20 cellular contexts compared by ENCODE assay signal in genomic region chr16:81335669-81336068, GRCh38. TPM values are rescaled to one million over a fixed set of nuclear protein-coding genes. Genes with fewer than 3 reads are reported as not detected.
A peak's percentile ranks its signal among the peaks of the same experiment; 100 is the strongest.
DNase-seq lines count a peak whose midpoint lies in the region; ATAC-seq lines count a peak whose summit lies in the region.
"Had no signal": no experiment of that assay in that cellular context is flagged by ENCODE, and none has a peak within 500 bp of the region (broad histone marks: within the 10 kb centered on the region; RNA-seq: fewer than 3 reads in every experiment).

No MANE protein-coding gene starts in this region.

- peaks cover 21% of the 10 kb centered on the region for H3K36me3 Mint-ChIP-seq in activated naive CD8-positive, alpha-beta T cell treated with anti-CD3 and anti-CD28 coated beads for 36 hours

- H3K4me3 Mint-ChIP-seq in activated naive CD8-positive, alpha-beta T cell treated with anti-CD3 and anti-CD28 coated beads for 36 hours = no peak overlapping the region
- no peak overlapping the region for H3K4me3 Mint-ChIP-seq in stimulated activated naive CD8-positive, alpha-beta T cell treated with anti-CD3 and anti-CD28 coated beads, Interleukin-15, amount 100 ng/mL, for 72 hours
- H3K4me3 Mint-ChIP-seq: activated naive CD8-positive, alpha-beta T cell treated with anti-CD3 and anti-CD28 coated beads, Interleukin-2, amount 10 ng/mL, durations not matched to agents 7 days and 5 days; naive thymus-derived CD4-positive, alpha-beta T cell had no signal

- H3K9me3 Mint-ChIP-seq in activated naive CD8-positive, alpha-beta T cell treated with anti-CD3 and anti-CD28 coated beads for 36 hours = no peaks in the 10 kb centered on the region
- H3K9me3 Mint-ChIP-seq in stimulated activated naive CD8-positive, alpha-beta T cell treated with anti-CD3 and anti-CD28 coated beads, Interleukin-15, amount 100 ng/mL, for 72 hours = peaks cover 0 to 1% of the 10 kb centered on the region in 2 donors

- no peaks in the 10 kb centered on the region for H3K27me3 Mint-ChIP-seq in activated naive CD8-positive, alpha-beta T cell treated with anti-CD3 and anti-CD28 coated beads for 36 hours
- no peaks in the 10 kb centered on the region for H3K27me3 Mint-ChIP-seq in stimulated activated naive CD8-positive, alpha-beta T cell treated with anti-CD3 and anti-CD28 coated beads, Interleukin-15, amount 100 ng/mL, for 72 hours
- H3K27me3 Mint-ChIP-seq: activated naive CD8-positive, alpha-beta T cell treated with anti-CD3 and anti-CD28 coated beads, Interleukin-2, amount 10 ng/mL, durations not matched to agents 7 days and 5 days; naive thymus-derived CD4-positive, alpha-beta T cell had no signal

- peaks cover 3% of the 10 kb centered on the region for H3K4me1 Mint-ChIP-seq in activated naive CD8-positive, alpha-beta T cell treated with anti-CD3 and anti-CD28 coated beads for 36 hours
- peaks cover 13% of the 10 kb centered on the region for H3K4me1 Mint-ChIP-seq in stimulated activated naive CD8-positive, alpha-beta T cell treated with anti-CD3 and anti-CD28 coated beads, Interleukin-15, amount 100 ng/mL, for 72 hours

- peak; percentile 97 for ATAC-seq in stimulated activated naive CD8-positive, alpha-beta T cell treated with anti-CD3 and anti-CD28 coated beads, Interleukin-15, amount 100 ng/mL, for 72 hours
- no peak for ATAC-seq in GM18520 (IDR thresholded peaks at IDR 0.05; ENCODE audit: unreplicated experiment)
- ATAC-seq: left cardiac atrium; naive thymus-derived CD4-positive, alpha-beta T cell; PC-3 had no signal

- peak; percentile 64 for DNase-seq in stimulated activated CD4-positive, alpha-beta T cell treated with anti-CD3 and anti-CD28 coated beads, Interleukin-15, amount 100 ng/mL, for 24 hours
- no peak for DNase-seq in stimulated activated CD4-positive, alpha-beta T cell treated with anti-CD3 and anti-CD28 coated beads, Interleukin-12 subunit alpha, Interleukin-12 subunit beta, amount 100 ng/mL, for 4 hours
- peak; percentile 15 for DNase-seq in M059J (ENCODE audit: low read depth)
- DNase-seq in activated naive CD8-positive, alpha-beta T cell treated with anti-CD3 and anti-CD28 coated beads for 36 hours = peak; percentile 32
- peak in 1 of 2 donors; percentile 36 for DNase-seq in stimulated activated naive CD8-positive, alpha-beta T cell treated with anti-CD3 and anti-CD28 coated beads, Interleukin-15, amount 100 ng/mL, for 72 hours
- DNase-seq in OCI-M1 (lab: John Stamatoyannopoulos, UW) = no peak
- DNase-seq: activated naive CD8-positive, alpha-beta T cell treated with anti-CD3 and anti-CD28 coated beads, Interleukin-2, amount 10 ng/mL, durations not matched to agents 7 days and 5 days; AML-193; H7; left cardiac atrium; MV-4-11; NCI-H1694 treated with DMSO at 0.1 percent for 48 hours; NCI-H345; NCI-H82; PC-3; SIG-M5; spleen; upper lobe of left lung had no signal

- peak overlapping the region; percentile 49 for H3K27ac Mint-ChIP-seq in activated naive CD8-positive, alpha-beta T cell treated with anti-CD3 and anti-CD28 coated beads for 36 hours
- peak overlapping the region in 1 of 2 donors; percentile 51 for H3K27ac Mint-ChIP-seq in stimulated activated naive CD8-positive, alpha-beta T cell treated with anti-CD3 and anti-CD28 coated beads, Interleukin-15, amount 100 ng/mL, for 72 hours
- H3K27ac Mint-ChIP-seq: activated naive CD8-positive, alpha-beta T cell treated with anti-CD3 and anti-CD28 coated beads, Interleukin-2, amount 10 ng/mL, durations not matched to agents 7 days and 5 days; naive thymus-derived CD4-positive, alpha-beta T cell had no signal

RNA-seq across cellular contexts. Expression of gene GAN, which starts 20.9 kb away (rescaled TPM):
- total RNA-seq in M059J (2014; rRNA removed; shearing (Covaris generic)) = 2.4 and 6.6 TPM in 2 replicates
- 10 to 100 TPM in 1 of 2 experiments, 1 to 10 TPM in 1; 10.0 to 10.7 TPM for total RNA-seq in activated naive CD8-positive, alpha-beta T cell treated with anti-CD3 and anti-CD28 coated beads for 36 hours

Comparison
In these comparisons a context has a peak if more than half of its experiments do, and no peak if none do; other contexts are left out.
1. DNase-seq: peak in stimulated activated CD4-positive, alpha-beta T cell treated with anti-CD3 and anti-CD28 coated beads, Interleukin-15, amount 100 ng/mL, for 24 hours (single experiment), M059J (single experiment) and activated naive CD8-positive, alpha-beta T cell treated with anti-CD3 and anti-CD28 coated beads for 36 hours (single experiment); none in stimulated activated CD4-positive, alpha-beta T cell treated with anti-CD3 and anti-CD28 coated beads, Interleukin-12 subunit alpha, Interleukin-12 subunit beta, amount 100 ng/mL, for 4 hours (single experiment) and OCI-M1 (single experiment).